In genomic region chr1:21439721-21440629, GRCh38 we compare ENCODE assay signal across 1 cellular context.
TF ChIP-seq lines count a peak whose summit lies in the region.

Gene NBPF3, plus strand, starts transcription at chr1:21440137. Its CDS starts 4,950 bp downstream, at chr1:21445087.

TF ChIP-seq in SK-N-SH treated with all-trans-retinoic acid at 6 μM for 48 hours, 23 proteins besides CTCF, POLR2A, EP300 and RAD21 (continued from another document):
- no peak for TF ChIP-seq PATZ1 (CRISPR knock-in tag; IDR thresholded peaks at IDR 0.05; ENCODE audit: borderline replicate concordance)
- TF ChIP-seq ZNF8 (CRISPR knock-in tag; IDR thresholded peaks at IDR 0.05), result no peak
- no peak for TF ChIP-seq ZNF565 (CRISPR knock-in tag; conservative IDR thresholded peaks at IDR 0.05; ENCODE audit: low read depth)
- TF ChIP-seq CSDC2 (CRISPR knock-in tag; IDR thresholded peaks at IDR 0.05), result no peak
TF ChIP-seq in SK-N-SH treated with all-trans-retinoic acid at 6 μM for 48 hours: peak in this region for 0.
